20 cellular contexts compared by ENCODE assay signal in genomic region chr6:74971631-74972030, GRCh38.
"Had no signal": no experiment of that assay in that cellular context is flagged by ENCODE, and none has a peak within 500 bp of the region (broad histone marks: within the 10 kb centered on the region; RNA-seq: fewer than 3 reads in every experiment).

No MANE protein-coding gene starts in this region.

- H3K4me3 ChIP-seq: gastrocnemius medialis, neural progenitor cell, prostate gland, right atrium auricular region, thyroid gland had no signal

- H3K9ac ChIP-seq: neural progenitor cell had no signal

- H3K9me3 ChIP-seq: gastrocnemius medialis, prostate gland, right atrium auricular region, thyroid gland had no signal

- H3K9me3 Mint-ChIP-seq: activated naive CD4-positive, alpha-beta T cell treated with anti-CD3 and anti-CD28 coated beads, Interleukin-2, amount 50 U/mL, for 24 hours had no signal

- H3K4me1 Mint-ChIP-seq: activated CD4-positive, alpha-beta T cell treated with anti-CD3 and anti-CD28 coated beads for 36 hours; activated naive CD4-positive, alpha-beta T cell treated with anti-CD3 and anti-CD28 coated beads, Interleukin-2, amount 50 U/mL, for 24 hours; naive B cell; neural progenitor cell had no signal

- H3K27me3 Mint-ChIP-seq: activated CD4-positive, alpha-beta T cell treated with anti-CD3 and anti-CD28 coated beads for 36 hours; activated naive CD4-positive, alpha-beta T cell treated with anti-CD3 and anti-CD28 coated beads, Interleukin-2, amount 50 U/mL, for 24 hours; effector memory CD8-positive, alpha-beta T cell; naive B cell had no signal

- H2AFZ ChIP-seq: neural progenitor cell had no signal

- H3K4me2 ChIP-seq: neural progenitor cell had no signal

- H3K27ac ChIP-seq: epithelial cell of prostate, gastrocnemius medialis, neural progenitor cell, prostate gland, right atrium auricular region, thyroid gland had no signal

- ATAC-seq: activated CD4-positive, alpha-beta T cell treated with anti-CD3 and anti-CD28 coated beads for 36 hours; effector memory CD8-positive, alpha-beta T cell; gastrocnemius medialis; left ventricle myocardium superior; WTC11 had no signal

- H3K27me3 ChIP-seq: gastrocnemius medialis, neural progenitor cell, right atrium auricular region, thyroid gland had no signal

- H3K4me1 ChIP-seq: gastrocnemius medialis, neural progenitor cell, prostate gland, right atrium auricular region had no signal

- H3K36me3 ChIP-seq: gastrocnemius medialis, neural progenitor cell, prostate gland, right atrium auricular region, thyroid gland had no signal

- H3K36me3 Mint-ChIP-seq: activated naive CD4-positive, alpha-beta T cell treated with anti-CD3 and anti-CD28 coated beads, Interleukin-2, amount 50 U/mL, for 24 hours; naive B cell; neural progenitor cell; WTC11 had no signal

- DNase-seq: activated CD4-positive, alpha-beta T cell treated with anti-CD3 and anti-CD28 coated beads for 36 hours; activated CD4-positive, alpha-beta T cell treated with anti-CD3 and anti-CD28 coated beads, Interleukin-2, amount 50 U/mL, for 48 hours; activated gamma-delta T cell; cerebellar nuclear complex; dermis blood vessel endothelial cell; effector memory CD8-positive, alpha-beta T cell; gastrocnemius medialis; head of caudate nucleus; kidney glomerular epithelial cell; left ventricle myocardium superior; naive B cell; stimulated activated CD4-positive, alpha-beta T cell treated with anti-CD3 and anti-CD28 coated beads, Interleukin-2, amount 100 ng/mL, for 24 hours; stimulated activated naive CD4-positive, alpha-beta T cell treated with Interleukin-2 at 50 U/mL for 16 hours; thyroid gland had no signal

- H3K27ac Mint-ChIP-seq: activated CD4-positive, alpha-beta T cell treated with anti-CD3 and anti-CD28 coated beads for 36 hours; activated naive CD4-positive, alpha-beta T cell treated with anti-CD3 and anti-CD28 coated beads, Interleukin-2, amount 50 U/mL, for 24 hours; effector memory CD8-positive, alpha-beta T cell; naive B cell; neural progenitor cell; WTC11 had no signal

- H3K4me3 Mint-ChIP-seq: activated CD4-positive, alpha-beta T cell treated with anti-CD3 and anti-CD28 coated beads for 36 hours; activated naive CD4-positive, alpha-beta T cell treated with anti-CD3 and anti-CD28 coated beads, Interleukin-2, amount 50 U/mL, for 24 hours; effector memory CD8-positive, alpha-beta T cell; naive B cell; neural progenitor cell; WTC11 had no signal
